Comparison of ENCODE assay signal across 10 cellular contexts in genomic region chr1:10803971-10804820, GRCh38. TPM values are rescaled to one million over a fixed set of nuclear protein-coding genes. Genes with fewer than 3 reads are reported as not detected.
DNase-seq lines count a peak whose midpoint lies in the region; FAIRE-seq and TF ChIP-seq lines count a peak whose summit lies in the region.
"Had no signal": no experiment of that assay in that cellular context is flagged by ENCODE, and none has a peak within 500 bp of the region (broad histone marks: within the 10 kb centered on the region; RNA-seq: fewer than 3 reads in every experiment).

No MANE protein-coding gene starts in this region.

- H3K36me3 ChIP-seq in endodermal cell (ENCODE audit: control insufficient read depth, insufficient read depth, low read length) (no peaks in the 10 kb centered on the region), small intestine (ENCODE audit: control insufficient read depth in 2 of 2, insufficient read depth in 2 of 2, low read length in 2 of 2) (no peaks in the 10 kb centered on the region)

- 88 to 95% methylated on average over 7 to 21 of the region's 21 CpGs for WGBS in endodermal cell (ENCODE audit: insufficient coverage in 1 of 2, insufficient read length in 1 of 2), 2 experiments
- 9 to 54% (median 32%) methylated on average over 21 of the region's 21 CpGs for WGBS in small intestine, 3 donors

- H3K27me3 Mint-ChIP-seq in endodermal cell (ENCODE audit: insufficient read depth): peaks cover 23% of the 10 kb centered on the region

- FAIRE-seq in small intestine (lab: Jason Lieb, UNC): no peak

- H3K9me3 ChIP-seq in endodermal cell (ENCODE audit: control insufficient read depth, low read length) (no peaks in the 10 kb centered on the region), small intestine (ENCODE audit: control insufficient read depth, low read depth) (no peaks in the 10 kb centered on the region)

- H3K27me3 ChIP-seq in endodermal cell (ENCODE audit: control insufficient read depth, insufficient read depth, low read length, poor library complexity, severe bottlenecking) (no peaks in the 10 kb centered on the region), small intestine (ENCODE audit: control insufficient read depth in 2 of 2, insufficient read depth in 2 of 2, low read length in 2 of 2) (no peaks in the 10 kb centered on the region)

- no peak for TF ChIP-seq CTCF in endodermal cell (conservative IDR thresholded peaks at IDR 0.05)

- no peaks in the 10 kb centered on the region for H3K36me3 Mint-ChIP-seq in endodermal cell (ENCODE audit: low read depth)

- no peak overlapping the region for H3K27ac Mint-ChIP-seq in endodermal cell
- H3K27ac Mint-ChIP-seq: dendritic cell treated with granulocyte-macrophage colony-stimulating factor and Interleukin-4, amounts not matched to agents 40 ng/mL and 50 ng/mL, for 4 days had no signal

- H3K4me1 ChIP-seq in endodermal cell (ENCODE audit: control insufficient read depth, insufficient read depth, low read length) (peaks cover 4% of the 10 kb centered on the region), small intestine (ENCODE audit: control insufficient read depth in 2 of 2, insufficient read depth in 1 of 2, low read depth in 1 of 2, low read length in 1 of 2) (no peaks in the 10 kb centered on the region)

- H3K4me3 ChIP-seq in endodermal cell (ENCODE audit: low read length) (no peak overlapping the region), small intestine (ENCODE audit: low read depth in 1 of 2, low read length in 2 of 2) (no peak overlapping the region)

- peak; percentile 20 for DNase-seq in NCI-H345 (lab: John Stamatoyannopoulos, UW)
- DNase-seq in NCI-H345 treated with DMSO at 0.1 percent for 48 hours (lab: John Stamatoyannopoulos, UW; ENCODE audit: unreplicated experiment): no peak
- DNase-seq in NCI-H2196 (lab: John Stamatoyannopoulos, UW; ENCODE audit: unreplicated experiment): peak; percentile 81
- peak; percentile 63 for DNase-seq in endodermal cell
- DNase-seq in small intestine: peak; percentile 94
- no peak for DNase-seq in A172 (ENCODE audit: low spot score)
- no peak for DNase-seq in kidney glomerular epithelial cell (lab: John Stamatoyannopoulos, UW)
- DNase-seq in middle frontal gyrus (ENCODE audit: extremely low spot score, low spot score): no peak
- DNase-seq: activated naive CD4-positive, alpha-beta T cell treated with anti-CD3 and anti-CD28 coated beads, Interleukin-2, amount 50 U/mL, for 16 hours had no signal

- no peak overlapping the region for H3K9ac ChIP-seq in endodermal cell (ENCODE audit: extremely low read depth, low read length, poor library complexity, severe bottlenecking)

- H3K4me3 Mint-ChIP-seq in endodermal cell: no peak overlapping the region
- H3K4me3 Mint-ChIP-seq: dendritic cell treated with granulocyte-macrophage colony-stimulating factor and Interleukin-4, amounts not matched to agents 40 ng/mL and 50 ng/mL, for 4 days had no signal

- H3K4me1 Mint-ChIP-seq in endodermal cell: peaks cover 19% of the 10 kb centered on the region

- no peak overlapping the region for H3K27ac ChIP-seq in endodermal cell (ENCODE audit: low read depth, low read length)
- H3K27ac ChIP-seq in small intestine (ENCODE audit: low read depth in 1 of 2, low read length in 1 of 2): peak overlapping the region; percentile 91 to 92

- H3K9me3 Mint-ChIP-seq in endodermal cell: no peaks in the 10 kb centered on the region
- H3K9me3 Mint-ChIP-seq: dendritic cell treated with granulocyte-macrophage colony-stimulating factor and Interleukin-4, amounts not matched to agents 40 ng/mL and 50 ng/mL, for 4 days had no signal

RNA-seq across cellular contexts. Expression of gene CASZ1, which starts 7.8 kb away (rescaled TPM):
- 1 to 10 TPM; 3.5 to 5.9 TPM for total RNA-seq in endodermal cell
- 38.8 TPM for polyA plus RNA-seq in endodermal cell (2013, experiment 1 of 2)
- polyA plus RNA-seq in endodermal cell (2013, experiment 2 of 2): 32.1 TPM
- 10 to 100 TPM; 13.5 to 23.0 (median 15.4) TPM for polyA plus RNA-seq in small intestine
- 1.1 and 1.6 TPM in 2 replicates for total RNA-seq in A172 (2014; rRNA removed; shearing (Covaris generic))

Comparison
In these comparisons a context has a peak if more than half of its experiments do, and no peak if none do; other contexts are left out.
1. DNase-seq: peak in NCI-H345 (single experiment), NCI-H2196 (single experiment), endodermal cell (single experiment) and small intestine (single experiment); none in NCI-H345 treated with DMSO at 0.1 percent for 48 hours (single experiment), A172 (single experiment), kidney glomerular epithelial cell (single experiment) and middle frontal gyrus (single experiment).